27 cellular contexts compared by ENCODE assay signal in the genomic region with DNA sequence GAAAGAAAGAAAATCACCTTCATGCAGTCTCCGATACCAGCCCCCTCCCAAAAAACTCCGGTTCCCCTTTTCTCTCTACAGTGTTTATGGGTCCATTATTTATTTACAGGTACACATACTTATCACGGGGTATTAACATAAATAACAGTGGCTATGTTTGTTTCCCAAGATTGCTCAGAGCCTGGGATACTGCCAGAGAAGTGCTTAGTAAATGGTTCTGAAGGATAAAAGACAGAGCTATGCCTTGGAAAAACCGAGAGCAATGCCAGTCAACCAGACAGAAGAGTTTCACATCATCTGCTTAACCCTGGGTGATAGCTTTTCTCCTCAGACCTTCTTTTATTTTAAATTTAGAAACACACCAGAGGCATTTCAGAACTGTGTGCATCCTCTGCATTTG.
"Had no signal": no experiment of that assay in that cellular context is flagged by ENCODE, and none has a peak within 500 bp of the region (broad histone marks: within the 10 kb centered on the region; RNA-seq: fewer than 3 reads in every experiment).

No MANE protein-coding gene starts in this region.

- H3K9me3 ChIP-seq: esophagus squamous epithelium, gastrocnemius medialis, heart left ventricle had no signal

- H3K27me3 ChIP-seq: esophagus squamous epithelium, foreskin keratinocyte, gastrocnemius medialis, heart left ventricle had no signal

- ATAC-seq: activated CD4-positive, alpha-beta T cell treated with anti-CD3 and anti-CD28 coated beads for 36 hours; activated CD8-positive, alpha-beta memory T cell treated with anti-CD3 and anti-CD28 coated beads, Interleukin-2, amount 10 ng/mL, durations not matched to agents 7 days and 5 days; activated CD8-positive, alpha-beta T cell treated with anti-CD3 and anti-CD28 coated beads, Interleukin-2, amount 10 ng/mL, durations not matched to agents 7 days and 5 days; activated naive CD4-positive, alpha-beta T cell treated with anti-CD3 and anti-CD28 coated beads, Interleukin-2, amount 50 U/mL, for 72 hours; foreskin keratinocyte; gastrocnemius medialis; heart left ventricle had no signal

- H3K27ac ChIP-seq: epithelial cell of prostate, esophagus squamous epithelium, foreskin keratinocyte, heart left ventricle had no signal

- DNase-seq: activated CD4-positive, alpha-beta memory T cell treated with anti-CD3 and anti-CD28 coated beads for 36 hours; activated CD4-positive, alpha-beta T cell treated with anti-CD3 and anti-CD28 coated beads for 36 hours; activated CD4-positive, alpha-beta T cell treated with anti-CD3 and anti-CD28 coated beads, Interleukin-2, amount 10 ng/mL, durations not matched to agents 24 days and 14 days; activated CD4-positive, CD25-positive, alpha-beta regulatory T cell; activated CD4-positive, CD25-positive, alpha-beta regulatory T cell treated with anti-CD3 and anti-CD28 coated beads, Interleukin-2, amount 50 U/mL, for 72 hours; activated CD8-positive, alpha-beta memory T cell treated with anti-CD3 and anti-CD28 coated beads, Interleukin-2, amount 10 ng/mL, durations not matched to agents 7 days and 5 days; activated CD8-positive, alpha-beta memory T cell treated with anti-CD3 and anti-CD28 coated beads, Interleukin-2, amount 50 U/mL, for 4 hours; activated CD8-positive, alpha-beta T cell treated with anti-CD3 and anti-CD28 coated beads, Interleukin-2, amount 10 ng/mL, durations not matched to agents 7 days and 5 days; activated effector memory CD4-positive, alpha-beta T cell treated with anti-CD3 and anti-CD28 coated beads, Interleukin-2, amount 50 U/mL, for 16 hours; activated naive CD4-positive, alpha-beta T cell; activated naive CD4-positive, alpha-beta T cell treated with anti-CD3 and anti-CD28 coated beads, Interleukin-2, amount 10 ng/mL, durations not matched to agents 7 days and 5 days; activated T-cell treated with anti-CD3 and anti-CD28 coated beads, Interleukin-2, amount 50 U/mL, for 1 hour; activated T-cell treated with anti-CD3 and anti-CD28 coated beads, Interleukin-2, amount 50 U/mL, for 48 hours; amygdala; aorta; caudate nucleus; cortex of kidney; dermis blood vessel endothelial cell; effector CD4-positive, alpha-beta T cell; esophagus squamous epithelium; foreskin keratinocyte; gastrocnemius medialis; glutamatergic neuron; heart left ventricle; T-helper 2 cell had no signal

- H3K4me3 ChIP-seq: esophagus squamous epithelium, gastrocnemius medialis, heart left ventricle had no signal

- H3K36me3 ChIP-seq: esophagus squamous epithelium, gastrocnemius medialis, heart left ventricle had no signal
